13 cellular contexts compared by ENCODE assay signal in the genomic region with DNA sequence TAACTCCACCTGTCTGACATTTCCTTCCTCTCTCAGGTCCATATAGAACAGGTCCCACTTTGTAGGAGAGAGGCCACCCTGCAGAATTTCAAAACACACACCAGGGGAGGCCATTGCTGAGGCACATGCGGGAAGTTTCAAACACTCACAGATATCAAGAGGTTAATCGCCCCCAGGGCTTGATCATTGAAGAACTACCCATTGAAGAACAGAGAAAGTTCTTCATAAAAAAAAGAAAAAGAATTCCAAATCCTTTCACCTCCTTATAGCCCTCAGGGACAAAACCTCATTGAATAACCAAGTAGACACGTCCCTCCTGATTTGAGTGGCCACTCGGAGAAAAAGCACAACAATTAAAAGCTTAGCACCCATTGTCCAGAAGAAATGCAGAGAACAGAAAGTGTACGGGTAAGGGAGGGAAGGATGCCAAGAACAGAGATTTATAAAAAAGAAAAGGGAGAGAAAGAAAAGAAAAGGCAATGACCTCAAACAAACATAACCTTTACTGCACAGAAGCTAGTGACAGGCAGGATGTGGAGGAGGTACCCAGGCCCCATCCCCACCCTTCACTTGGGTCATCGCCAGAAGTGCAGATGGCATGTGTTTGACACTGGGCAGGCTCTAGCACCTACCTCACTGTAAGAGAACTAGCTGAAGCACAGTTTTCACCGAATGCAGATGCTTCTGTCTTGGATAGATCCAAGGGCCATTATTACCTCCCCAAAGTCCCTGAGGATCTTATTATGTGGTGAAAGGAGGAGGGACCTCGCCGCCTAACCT.
A peak's percentile ranks its signal among the peaks of the same experiment; 100 is the strongest.
DNase-seq lines count a peak whose midpoint lies in the region; ATAC-seq, FAIRE-seq and TF ChIP-seq lines count a peak whose summit lies in the region.
"Had no signal": no experiment of that assay in that cellular context is flagged by ENCODE, and none has a peak within 500 bp of the region (broad histone marks: within the 10 kb centered on the region; RNA-seq: fewer than 3 reads in every experiment).

No MANE protein-coding gene starts in this region.

- dilution Hi-C loops in endothelial cell of umbilical vein (cut with MboI; ENCODE audit: extremely low pct_ligation_motif_present, low sequenced_read_pairs) = no loop called here

- peak; percentile 92 for DNase-seq in COR-L47 (lab: John Stamatoyannopoulos, UW)
- peak; percentile 20 for DNase-seq in Jurkat, Clone E6-1 (ENCODE audit: low read depth, low spot score)
- peak; percentile 73 for DNase-seq in NCI-H524 treated with DMSO at 0.1 percent for 48 hours (lab: John Stamatoyannopoulos, UW)
- DNase-seq in endothelial cell of umbilical vein (ENCODE audit: low read depth, low spot score) = peak; percentile 24
- no peak for DNase-seq in H7
- DNase-seq in stimulated activated CD4-positive, alpha-beta T cell treated with anti-CD3 and anti-CD28 coated beads, Interleukin-4, amount 100 ng/mL, for 24 hours = no peak
- DNase-seq in foreskin fibroblast = no peak
- DNase-seq: psoas muscle; stimulated activated CD4-positive, alpha-beta T cell treated with anti-CD3 and anti-CD28 coated beads, Interleukin-4, amount 100 ng/mL, for 1 hour; stimulated activated naive CD4-positive, alpha-beta T cell treated with Interleukin-2 at 50 U/mL for 16 hours had no signal

- no peaks in the 10 kb centered on the region for H3K36me3 ChIP-seq in endothelial cell of umbilical vein (ENCODE audit: control insufficient read depth in 2 of 2, extremely low read depth in 1 of 2, insufficient read depth in 2 of 2, low read length in 2 of 2)
- H3K36me3 ChIP-seq in H7 (replicated peaks; ENCODE audit: control insufficient read depth, insufficient read depth, low read length) = no peaks in the 10 kb centered on the region
- H3K36me3 ChIP-seq: BLaER1 treated with 17β-estradiol and CSF1 and Interleukin-3, amounts not matched to agents 10 nM and 100 nM had no signal

- BruUV-seq in endothelial cell of umbilical vein (replicated peaks; lab: Mats Ljungman, UMichigan) = no TSS peak

- H3K9ac ChIP-seq in endothelial cell of umbilical vein (replicated peaks; ENCODE audit: extremely low read depth, insufficient read depth, low read length) = no peak overlapping the region
- H3K9ac ChIP-seq: BLaER1 treated with 17β-estradiol and CSF1 and Interleukin-3, amounts not matched to agents 10 nM and 100 nM had no signal

- H2AFZ ChIP-seq in endothelial cell of umbilical vein (ENCODE audit: low read depth, low read length) = no peak overlapping the region

- H4K20me1 ChIP-seq in endothelial cell of umbilical vein (replicated peaks; ENCODE audit: control insufficient read depth, extremely low read depth, insufficient read depth, low read length) = no peaks in the 10 kb centered on the region
- H4K20me1 ChIP-seq: BLaER1 treated with 17β-estradiol and CSF1 and Interleukin-3, amounts not matched to agents 10 nM and 100 nM had no signal

- no peaks in the 10 kb centered on the region for H3K9me3 ChIP-seq in endothelial cell of umbilical vein (replicated peaks; ENCODE audit: control insufficient read depth, insufficient read depth, low read length)
- H3K9me3 ChIP-seq: psoas muscle had no signal

- H3K9me1 ChIP-seq in endothelial cell of umbilical vein (replicated peaks; ENCODE audit: control insufficient read depth, extremely low read depth, insufficient read depth, low read length) = no peaks in the 10 kb centered on the region

- ATAC-seq in HG02970 (IDR thresholded peaks at IDR 0.05; ENCODE audit: low FRiP score, unreplicated experiment) = no peak
- ATAC-seq: Panc1, psoas muscle had no signal

- no peaks in the 10 kb centered on the region for H3K4me1 ChIP-seq in endothelial cell of umbilical vein (ENCODE audit: control insufficient read depth, extremely low read depth, insufficient read depth, low read length)

- H3K79me2 ChIP-seq in endothelial cell of umbilical vein (ENCODE audit: control insufficient read depth, insufficient read depth, low read length) = no peaks in the 10 kb centered on the region

- no peaks in the 10 kb centered on the region for H3K27me3 ChIP-seq in endothelial cell of umbilical vein (ENCODE audit: control insufficient read depth in 2 of 2, insufficient read depth in 2 of 2, low read length in 2 of 2)
- H3K27me3 ChIP-seq in H7 (ENCODE audit: control insufficient read depth, insufficient read depth, low read length) = no peaks in the 10 kb centered on the region
- H3K27me3 ChIP-seq: BLaER1 treated with 17β-estradiol and CSF1 and Interleukin-3, amounts not matched to agents 10 nM and 100 nM had no signal

- no peak for TF ChIP-seq POLR2A in endothelial cell of umbilical vein (IDR thresholded peaks at IDR 0.05; ENCODE audit: low read depth, low read length)

- intact Hi-C loops in endothelial cell of umbilical vein (cut with micrococcal nuclease) = no loop called here

- TF ChIP-seq CTCF in endothelial cell of umbilical vein (IDR thresholded peaks at IDR 0.05; ENCODE audit: extremely low read depth in 1 of 2, insufficient read depth in 1 of 2, low read depth in 1 of 2, low read length in 2 of 2) (no peak), foreskin fibroblast (IDR thresholded peaks at IDR 0.05; ENCODE audit: low read depth, low read length) (no peak)

- H3K4me2 ChIP-seq in endothelial cell of umbilical vein (ENCODE audit: insufficient read depth, low read length) = no peak overlapping the region

- FAIRE-seq in endothelial cell of umbilical vein (lab: Jason Lieb, UNC) = no peak

- CTCF ChIA-PET in endothelial cell of umbilical vein (lab: Charles Lee) = interaction anchor here (1.0 to 2.0 kb wide), 5 partner anchors 11 to 292 kb away, joined by 3 to 5 read pairs (median 4); no protein-coding TSS in a partner anchor

- no peak overlapping the region for H3K27ac ChIP-seq in endothelial cell of umbilical vein (ENCODE audit: insufficient read depth, low read depth, low read length)
- H3K27ac ChIP-seq: BLaER1 treated with 17β-estradiol and CSF1 and Interleukin-3, amounts not matched to agents 10 nM and 100 nM; psoas muscle had no signal

- H3K4me3 ChIP-seq in Jurkat, Clone E6-1 (ENCODE audit: low read length) = no peak overlapping the region
- H3K4me3 ChIP-seq in endothelial cell of umbilical vein (replicated peaks in 1 of 3; ENCODE audit: insufficient read depth in 1 of 3, low read depth in 1 of 3, low read length in 3 of 3) (no peak overlapping the region), H7 (ENCODE audit: insufficient read depth, low read depth, low read length) (no peak overlapping the region), foreskin fibroblast (ENCODE audit: low read depth in 1 of 2, low read length in 2 of 2) (no peak overlapping the region)
- H3K4me3 ChIP-seq: BLaER1 treated with 17β-estradiol and CSF1 and Interleukin-3, amounts not matched to agents 10 nM and 100 nM; psoas muscle had no signal

- POLR2A ChIA-PET in endothelial cell of umbilical vein (lab: Charles Lee) = no interaction called here

TF ChIP-seq in endothelial cell of umbilical vein, 7 proteins besides CTCF, POLR2A, EP300 and RAD21:
- no peak for TF ChIP-seq MYC (IDR thresholded peaks at IDR 0.05; ENCODE audit: low read depth, low read length)
- no peak for TF ChIP-seq POLR2AphosphoS5 (IDR thresholded peaks at IDR 0.05; ENCODE audit: insufficient read depth, low read depth, low read length)
- TF ChIP-seq FOS (IDR thresholded peaks at IDR 0.05; ENCODE audit: borderline replicate concordance, insufficient read depth, low read length) = no peak
- TF ChIP-seq GATA2 (IDR thresholded peaks at IDR 0.05; ENCODE audit: insufficient read depth, insufficient read length, low read depth, low read length) = no peak
- no peak for TF ChIP-seq JUN (IDR thresholded peaks at IDR 0.05; ENCODE audit: borderline replicate concordance, insufficient read depth, insufficient read length, low read depth)
- no peak for TF ChIP-seq EZH2 (IDR thresholded peaks at IDR 0.05; ENCODE audit: borderline replicate concordance, low read depth, low read length, severe bottlenecking)
- TF ChIP-seq, protein P1, sequence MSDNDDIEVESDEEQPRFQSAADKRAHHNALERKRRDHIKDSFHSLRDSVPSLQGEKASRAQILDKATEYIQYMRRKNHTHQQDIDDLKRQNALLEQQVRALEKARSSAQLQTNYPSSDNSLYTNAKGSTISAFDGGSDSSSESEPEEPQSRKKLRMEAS (IDR thresholded peaks at IDR 0.05; ENCODE audit: insufficient read depth, insufficient read length) = no peak

Comparison
In these comparisons a context has a peak if more than half of its experiments do, and no peak if none do; other contexts are left out.
1. DNase-seq: peak in COR-L47 (single experiment), Jurkat, Clone E6-1 (single experiment), NCI-H524 treated with DMSO at 0.1 percent for 48 hours (single experiment) and endothelial cell of umbilical vein (single experiment); none in H7 (single experiment), stimulated activated CD4-positive, alpha-beta T cell treated with anti-CD3 and anti-CD28 coated beads, Interleukin-4, amount 100 ng/mL, for 24 hours (single experiment) and foreskin fibroblast (0 of 2).